ENCODE assay signal across 12 cellular contexts in the genomic region with DNA sequence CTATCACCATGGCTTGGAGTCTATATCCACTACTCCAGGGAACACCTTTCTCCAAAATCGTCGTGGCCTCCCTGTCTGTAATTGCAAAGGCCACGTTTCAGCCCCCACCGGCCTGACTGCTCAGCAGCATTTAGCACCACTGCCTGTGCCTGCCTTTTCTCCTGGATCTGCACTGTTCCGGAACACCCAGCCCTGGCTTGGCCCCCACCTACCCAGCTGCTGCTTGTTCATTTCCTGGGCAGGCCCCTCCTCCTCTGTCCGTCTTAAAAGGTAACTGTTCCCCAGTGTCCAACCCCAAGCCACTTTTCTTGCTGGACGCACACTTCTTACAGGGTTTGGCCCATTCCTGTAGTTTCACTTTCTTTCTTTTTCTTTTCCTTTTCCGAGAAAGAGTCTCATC. TPM values are rescaled to one million over a fixed set of nuclear protein-coding genes. Genes with fewer than 3 reads are reported as not detected.
DNase-seq lines count a peak whose midpoint lies in the region; ATAC-seq, FAIRE-seq and TF ChIP-seq lines count a peak whose summit lies in the region.
"Had no signal": no experiment of that assay in that cellular context is flagged by ENCODE, and none has a peak within 500 bp of the region (broad histone marks: within the 10 kb centered on the region; RNA-seq: fewer than 3 reads in every experiment).

No MANE protein-coding gene starts in this region.

- POLR2A ChIA-PET in RWPE1 (lab: Yijun Ruan, JAX; ENCODE audit: low non-redundant PET), result interaction anchor here (1.0 to 1.4 kb wide), 2 partner anchors 9 to 218 kb away, joined by 3 to 4 read pairs; a partner anchor contains a TSS

- ATAC-seq in left colon, result peak; percentile 5

- FAIRE-seq in H54 (lab: Jason Lieb, UNC), result no peak

- intact Hi-C loops in left colon (cut with DNase I, micrococcal nuclease), result no loop called here

- no peak for TF ChIP-seq CTCF in RWPE1 (conservative IDR thresholded peaks at IDR 0.05; ENCODE audit: low read depth)

- peak overlapping the region; percentile 100 for H3K27ac ChIP-seq in RWPE1
- H3K27ac ChIP-seq: left ventricle myocardium inferior, SK-N-MC, testis had no signal

- TF ChIP-seq POLR2A in H54 (IDR thresholded peaks at IDR 0.05; ENCODE audit: low read depth, low read length), result no peak

- CTCF ChIA-PET in RWPE1 (lab: Yijun Ruan, JAX), result interaction anchor here (0.9 kb wide), 1 partner anchor 9 kb away, joined by 3 read pairs; no protein-coding TSS in a partner anchor

- DNase-seq in H54 (ENCODE audit: insufficient read length, low spot score), result peak; percentile 42
- DNase-seq in RWPE1 (ENCODE audit: low spot score), result no peak
- no peak for DNase-seq in left colon
- DNase-seq in NCI-H510A (lab: John Stamatoyannopoulos, UW), result no peak
- DNase-seq in HPDE6-E6E7 (ENCODE audit: extremely low spot score), result no peak
- DNase-seq in NCI-H146 (lab: John Stamatoyannopoulos, UW), result no peak
- DNase-seq: activated gamma-delta T cell; CD4-positive, alpha-beta memory T cell; NCI-H1417; testis had no signal

RNA-seq across cellular contexts. Expression of a gene that starts 8.5 kb away (rescaled TPM):
- total RNA-seq in left colon, result 1 to 10 TPM in 1 of 2 donors, under 1 TPM in 1; 0.64 to 1.9 TPM
- total RNA-seq: CD4-positive, alpha-beta memory T cell; left ventricle myocardium inferior had no signal

RNA-seq across cellular contexts. Expression of a gene that starts 20.7 kb away (rescaled TPM):
- 100 to 1,000 TPM in 1 of 2 donors, 10 to 100 TPM in 1; 95.7 to 104 TPM for total RNA-seq in left colon
- total RNA-seq: CD4-positive, alpha-beta memory T cell had no signal

RNA-seq across cellular contexts. Expression of a gene that starts 22.2 kb away (rescaled TPM):
- total RNA-seq in left colon, result 1 to 10 TPM in 1 of 2 donors, under 1 TPM in 1; 0.79 to 2.6 TPM
- total RNA-seq: CD4-positive, alpha-beta memory T cell had no signal

RNA-seq across cellular contexts. Expression of a gene that starts 31.1 kb away (rescaled TPM):
- 1 to 10 TPM in 1 of 2 donors, not detected in 1; 1.1 TPM for total RNA-seq in left colon
- total RNA-seq: CD4-positive, alpha-beta memory T cell had no signal

RNA-seq across cellular contexts. Expression of a gene that starts 39.6 kb away (rescaled TPM):
- total RNA-seq in left colon, result under 1 TPM; 0.40 to 0.70 TPM
- total RNA-seq: CD4-positive, alpha-beta memory T cell had no signal
